Comparison of ENCODE assay signal across 8 cellular contexts in the genomic region with DNA sequence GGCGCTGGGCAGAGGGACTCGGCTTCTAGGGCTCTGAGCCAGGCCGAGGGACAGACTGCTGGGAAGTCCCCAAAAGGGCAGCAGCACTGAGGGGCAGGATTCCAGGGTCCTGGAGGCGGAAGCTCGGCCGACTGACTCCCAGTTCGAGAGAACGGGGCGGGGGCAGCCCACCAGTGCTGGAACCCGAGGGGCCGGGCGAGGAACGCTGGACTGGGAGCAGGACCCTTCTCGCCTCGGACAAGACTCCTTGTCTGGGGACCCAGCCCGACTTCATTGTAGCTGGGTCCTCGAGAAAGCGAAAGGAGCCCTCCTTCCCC. TPM values are rescaled to one million over a fixed set of nuclear protein-coding genes. Genes with fewer than 3 reads are reported as not detected.
DNase-seq lines count a peak whose midpoint lies in the region; ATAC-seq, FAIRE-seq and TF ChIP-seq lines count a peak whose summit lies in the region.

No MANE protein-coding gene starts in this region.

- no peaks in the 10 kb centered on the region for H3K27me3 Mint-ChIP-seq in memory B cell

- no peak for TF ChIP-seq POLR2A in A549 (IDR thresholded peaks at IDR 0.05; ENCODE audit: low read length)
- peak; percentile 64 for TF ChIP-seq POLR2A in GM12878 (IDR thresholded peaks at IDR 0.05; ENCODE audit: low read depth, low read length)

- 23% methylated on average over 18 of the region's 18 CpGs for WGBS in A549 (ENCODE audit: missing lambda C conversion rate)
- WGBS in GM12878 (ENCODE audit: insufficient coverage, insufficient replicate concordance, low lambda C conversion rate, missing lambda C conversion rate) = under 1% methylated on average over 18 of the region's 18 CpGs

- H3K4me2 ChIP-seq in A549 = peak overlapping the region; percentile 89
- H3K4me2 ChIP-seq in GM12878 (ENCODE audit: control insufficient read depth, insufficient read depth) = peak overlapping the region; percentile 99

- 0 out of 4 replicates have a peak, but pooled peaks cover 0 to 2% of the 10 kb centered on the region in 2 experiments for H3K36me3 ChIP-seq in GM12878 (ENCODE audit: control insufficient read depth in 2 of 2, insufficient read depth in 2 of 2, low read length in 1 of 2)

- H3K4me1 Mint-ChIP-seq in memory B cell = peaks cover 35% of the 10 kb centered on the region

- TF ChIP-seq EP300 in A549 (IDR thresholded peaks at IDR 0.05) = no peak
- no peak for TF ChIP-seq EP300 in GM12878 (IDR thresholded peaks at IDR 0.05; ENCODE audit: borderline replicate concordance in 1 of 2, control insufficient read depth in 1 of 2, low read depth in 2 of 2, low read length in 2 of 2)

- intact Hi-C loops in GM12878 (cut with micrococcal nuclease; ENCODE audit: unreplicated experiment) = no loop called here

- TF ChIP-seq CTCF in A549 (IDR thresholded peaks at IDR 0.05) = no peak
- TF ChIP-seq CTCF in HFF-Myc (IDR thresholded peaks at IDR 0.05; ENCODE audit: low read depth, low read length, missing control alignments) = no peak
- TF ChIP-seq CTCF in GM12878 (IDR thresholded peaks at IDR 0.05 in 2 of 3, conservative IDR thresholded peaks at IDR 0.05 in 1 of 3; ENCODE audit: control insufficient read depth in 2 of 3, extremely low read depth in 1 of 3, insufficient read depth in 1 of 3, low read depth in 3 of 3, low read length in 3 of 3) = no peak

- POLR2A ChIA-PET in A549 (lab: Yijun Ruan, JAX) (interaction anchor here (0.9 to 3.0 kb wide), 5 partner anchors 10 to 197 kb away, joined by 3 to 17 read pairs (median 13); partner anchors contain the start of genes INCA1, KIF1C, RNF167 and SLC25A11), GM12878 (lab: Charles Lee) (interaction anchor here (0.6 to 2.3 kb wide), 9 partner anchors 10 to 188 kb away, joined by 3 to 22 read pairs (median 5); partner anchors contain the start of genes INCA1, KIF1C, PFN1 and RNF167)

- no TSS peak for BruUV-seq in GM12878 (replicated peaks; lab: Mats Ljungman, UMichigan)

- H3K9me3 ChIP-seq in A549 (no peaks in the 10 kb centered on the region), GM12878 (replicated peaks; ENCODE audit: control insufficient read depth, insufficient read depth, low read length) (no peaks in the 10 kb centered on the region)

- H3K27ac ChIP-seq in A549 = peak overlapping the region; percentile 88 to 91
- peak overlapping the region; percentile 90 for H3K27ac ChIP-seq in GM12878 (ENCODE audit: control insufficient read depth, insufficient read depth)

- in situ Hi-C loops in GM12878 (cut with MboI) = no loop called here

- no peaks in the 10 kb centered on the region for H3K27me3 ChIP-seq in GM12878 (replicated peaks in 1 of 2; ENCODE audit: control insufficient read depth in 2 of 2, insufficient read depth in 2 of 2, low read length in 1 of 2)

- no peak for TF ChIP-seq RAD21 in A549 (conservative IDR thresholded peaks at IDR 0.05 in 1 of 2, IDR thresholded peaks at IDR 0.05 in 1 of 2)
- no peak for TF ChIP-seq RAD21 in GM12878 (IDR thresholded peaks at IDR 0.05; ENCODE audit: insufficient read depth, low read depth, low read length)

- no peak for FAIRE-seq in A549 (lab: Jason Lieb, UNC)
- no peak for FAIRE-seq in GM12878 (lab: Jason Lieb, UNC)

- no peaks in the 10 kb centered on the region for H4K20me1 ChIP-seq in GM12878 (ENCODE audit: control insufficient read depth, insufficient read depth)

- H3K4me3 Mint-ChIP-seq in memory B cell = peak overlapping the region; percentile 89

- DNase-seq in A549 (ENCODE audit: low read depth in 1 of 2, low spot score in 1 of 2) = peak in 1 of 2 experiments; percentile 32
- no peak for DNase-seq in HFF-Myc (ENCODE audit: extremely low read depth, low read depth)
- no peak for DNase-seq in GM12878 (ENCODE audit: low read depth, low spot score)
- no peak for DNase-seq in memory B cell (ENCODE audit: low spot score in 2 of 2)
- no peak for DNase-seq in NCI-H2081 treated with DMSO at 0.1 percent for 48 hours (lab: John Stamatoyannopoulos, UW)
- DNase-seq in NCI-H524 treated with DMSO at 0.1 percent for 48 hours (lab: John Stamatoyannopoulos, UW) = no peak

- H3K9ac ChIP-seq in GM12878 (ENCODE audit: control insufficient read depth, insufficient read depth, low read length) = peak overlapping the region; percentile 96

- H3K79me2 ChIP-seq in GM12878 (ENCODE audit: control insufficient read depth, insufficient read depth, low read length) = peaks cover 25% of the 10 kb centered on the region

- ATAC-seq in A549 (no peak), GM12878 (no peak), memory B cell (ENCODE audit: low read depth) (no peak), HG02973 (IDR thresholded peaks at IDR 0.05; ENCODE audit: unreplicated experiment) (no peak), GM18867 (IDR thresholded peaks at IDR 0.05; ENCODE audit: unreplicated experiment) (no peak)

- H3K4me1 ChIP-seq in A549 (peaks cover 21% of the 10 kb centered on the region), GM12878 (ENCODE audit: control insufficient read depth, insufficient read depth, low read length) (peaks cover 16% of the 10 kb centered on the region)

- CTCF ChIA-PET in A549 (lab: Yijun Ruan, JAX) = interaction anchor here (0.6 to 6.5 kb wide), 38 partner anchors 7 to 471 kb away, joined by 3 to 148 read pairs (median 6); partner anchors contain the start of genes CHRNE, ENO3, INCA1 and KIF1C
- CTCF ChIA-PET in GM12878 (lab: Yijun Ruan, JAX) = interaction anchor here (0.9 to 2.5 kb wide), 10 partner anchors 9 to 123 kb away, joined by 3 to 19 read pairs (median 5); partner anchors contain the start of gene SPAG7

- no peaks in the 10 kb centered on the region for H3K9me3 Mint-ChIP-seq in memory B cell

- H3K36me3 Mint-ChIP-seq in memory B cell = peaks cover 4% of the 10 kb centered on the region

- SMC1A ChIA-PET in GM12878 (lab: Charles Lee; ENCODE audit: uncharacterized antibody, unreplicated experiment) = interaction anchor here (0.8 to 2.8 kb wide), 7 partner anchors 9 to 78 kb away, joined by 3 to 13 read pairs (median 4); partner anchors contain the start of genes INCA1, KIF1C, RNF167 and SLC25A11

- peak overlapping the region; percentile 70 for H3K27ac Mint-ChIP-seq in memory B cell

- H3K4me3 ChIP-seq in A549 (peak overlapping the region; percentile 78), HFF-Myc (replicated peaks; ENCODE audit: low read depth, low read length) (peak overlapping the region; percentile 65), GM12878 (peak overlapping the region; percentile 74)

- H2AFZ ChIP-seq in GM12878 (ENCODE audit: control insufficient read depth, low read depth, low read length) = peak overlapping the region; percentile 90

- RAD21 ChIA-PET in GM12878 (lab: Charles Lee; ENCODE audit: unreplicated experiment) = interaction anchor here (1.2 to 3.7 kb wide), 8 partner anchors 10 to 250 kb away, joined by 3 to 15 read pairs (median 4); partner anchors contain the start of genes INCA1, KIF1C, RNF167 and SLC25A11

RNA-seq across cellular contexts. Expression of gene CAMTA2, which starts 0.2 kb away (rescaled TPM):
- polyA plus RNA-seq in A549 (2011; rRNA removed) (12.4 and 17.7 TPM in 2 replicates), A549 (2017; fragmentation: RNase III; extraction: RNeasy Plus Mini Kit Qiagen cat#74134 plus additional on column Dnase treatment) (30.1 to 33.8 TPM (median 30.3 TPM) in 3 replicates), GM12878 (2011; rRNA removed) (6.3 and 9.9 TPM in 2 replicates), GM12878 (2014; fragmentation: Illumina TruSeq; extraction: Trizol) (7.3 and 15.9 TPM in 2 replicates), GM12878 (2014; fragmentation: Nextera tagmentation; extraction: Ambion mirVana) (1 to 10 TPM in 1 of 2 experiments, under 1 TPM in 1; 0.42 to 1.7 TPM), GM12878 (2014; rRNA removed) (24.7 and 26.8 TPM in 2 replicates), GM12878 (2016; fragmentation: Nextera tagmentation; extraction: Ambion mirVana) (10 to 100 TPM; 12.5 to 13.1 TPM)
- polyA plus RNA-seq in A549 (2012; cell fraction: cytosol; rRNA removed) = 25.8 and 28.1 TPM in 2 replicates
- 133 and 137 TPM in 2 replicates for polyA plus RNA-seq in A549 (2012; cell fraction: nucleus; rRNA removed)
- 14.2 and 16.1 TPM in 2 replicates for polyA minus RNA-seq in A549 (2011; rRNA and poly(A)+ RNA removed)
- total RNA-seq in GM12878 (2013; cell fraction: nucleolus; rRNA removed) = 39.5 and 57.2 TPM in 2 replicates
- total RNA-seq in GM12878 (2014; rRNA removed) (3.2 and 4.1 TPM in 2 replicates), GM12878 (2014; rRNA removed; fragmentation: Illumina TruSeq; extraction: Trizol) (4.6 and 5.7 TPM in 2 replicates), GM12878 (2021) (27.7 and 29.3 TPM in 2 replicates)
- 8.1 TPM for polyA plus RNA-seq in GM12878 (2011; ENCODE audit: low read depth)
- polyA plus RNA-seq in GM12878 (2011; cell fraction: cytosol; rRNA removed) = 8.6 and 10.8 TPM in 2 replicates
- polyA plus RNA-seq in GM12878 (2011; cell fraction: nucleus; rRNA removed) = 61.7 and 76.8 TPM in 2 replicates
- polyA plus RNA-seq in GM12878 (2012) = 23.9 and 26.3 TPM in 2 replicates
- polyA minus RNA-seq in GM12878 (2011; rRNA and poly(A)+ RNA removed) = 8.4 and 18.2 TPM in 2 replicates
- polyA minus RNA-seq in GM12878 (2011; cell fraction: cytosol; rRNA and poly(A)+ RNA removed) = 12.9 and 22.2 TPM in 2 replicates
- polyA minus RNA-seq in GM12878 (2011; cell fraction: nucleus; rRNA and poly(A)+ RNA removed) = 12.0 and 16.1 TPM in 2 replicates

RNA-seq across cellular contexts. Expression of gene INCA1, which starts 9.6 kb away (rescaled TPM):
- polyA plus RNA-seq in A549 (2011; rRNA removed) (0.66 and 0.86 TPM in 2 replicates), A549 (2017; fragmentation: RNase III; extraction: RNeasy Plus Mini Kit Qiagen cat#74134 plus additional on column Dnase treatment) (1.1 to 1.3 TPM (median 1.1 TPM) in 3 replicates), GM12878 (2011; rRNA removed) (0.29 and 0.36 TPM in 2 replicates), GM12878 (2014; fragmentation: Illumina TruSeq; extraction: Trizol) (0.19 and 0.49 TPM in 2 replicates), GM12878 (2014; fragmentation: Nextera tagmentation; extraction: Ambion mirVana) (under 1 TPM; 0.61 to 0.64 TPM), GM12878 (2014; rRNA removed) (0.15 and 0.77 TPM in 2 replicates), GM12878 (2016; fragmentation: Nextera tagmentation; extraction: Ambion mirVana) (1 to 10 TPM in 1 of 2 experiments, under 1 TPM in 1; 0.99 to 1.8 TPM)
- 0.75 and 1.3 TPM in 2 replicates for polyA plus RNA-seq in A549 (2012; cell fraction: cytosol; rRNA removed)
- 1.7 and 2.0 TPM in 2 replicates for polyA plus RNA-seq in A549 (2012; cell fraction: nucleus; rRNA removed)
- 0.58 and 1.6 TPM in 2 replicates for polyA minus RNA-seq in A549 (2011; rRNA and poly(A)+ RNA removed)
- total RNA-seq in GM12878 (2013; cell fraction: nucleolus; rRNA removed) = not detected in 2 replicates
- total RNA-seq in GM12878 (2014; rRNA removed) (0.16 and 0.28 TPM in 2 replicates), GM12878 (2014; rRNA removed; fragmentation: Illumina TruSeq; extraction: Trizol) (0.18 and 0.27 TPM in 2 replicates), GM12878 (2021) (0.21 and 0.29 TPM in 2 replicates)
- polyA plus RNA-seq in GM12878 (2011; ENCODE audit: low read depth) = 0.83 TPM
- polyA plus RNA-seq in GM12878 (2011; cell fraction: cytosol; rRNA removed) = 0.40 and 0.48 TPM in 2 replicates
- polyA plus RNA-seq in GM12878 (2011; cell fraction: nucleus; rRNA removed) = 2.4 and 3.7 TPM in 2 replicates
- 0.70 and 0.79 TPM in 2 replicates for polyA plus RNA-seq in GM12878 (2012)
- polyA minus RNA-seq in GM12878 (2011; rRNA and poly(A)+ RNA removed) = not detected in 2 replicates
- not detected in 2 replicates for polyA minus RNA-seq in GM12878 (2011; cell fraction: cytosol; rRNA and poly(A)+ RNA removed)
- 0.36 TPM in 1 of 2 replicates, not detected in the other for polyA minus RNA-seq in GM12878 (2011; cell fraction: nucleus; rRNA and poly(A)+ RNA removed)

RNA-seq across cellular contexts. Expression of gene KIF1C, which starts 10.0 kb away (rescaled TPM):
- polyA plus RNA-seq in A549 (2011; rRNA removed) (42.0 and 48.4 TPM in 2 replicates), A549 (2017; fragmentation: RNase III; extraction: RNeasy Plus Mini Kit Qiagen cat#74134 plus additional on column Dnase treatment) (74.0 to 77.4 TPM (median 76.5 TPM) in 3 replicates), GM12878 (2011; rRNA removed) (30.2 and 33.8 TPM in 2 replicates), GM12878 (2014; fragmentation: Illumina TruSeq; extraction: Trizol) (10.3 and 21.2 TPM in 2 replicates), GM12878 (2014; fragmentation: Nextera tagmentation; extraction: Ambion mirVana) (1 to 10 TPM; 1.4 to 1.5 TPM), GM12878 (2014; rRNA removed) (25.2 and 26.5 TPM in 2 replicates), GM12878 (2016; fragmentation: Nextera tagmentation; extraction: Ambion mirVana) (10 to 100 TPM in 1 of 2 experiments, 1 to 10 TPM in 1; 3.9 to 18.9 TPM)
- 37.4 and 38.1 TPM in 2 replicates for polyA plus RNA-seq in A549 (2012; cell fraction: cytosol; rRNA removed)
- 33.1 and 36.2 TPM in 2 replicates for polyA plus RNA-seq in A549 (2012; cell fraction: nucleus; rRNA removed)
- polyA minus RNA-seq in A549 (2011; rRNA and poly(A)+ RNA removed) = 64.5 and 68.4 TPM in 2 replicates
- total RNA-seq in GM12878 (2013; cell fraction: nucleolus; rRNA removed) = 25.2 and 34.3 TPM in 2 replicates
- total RNA-seq in GM12878 (2014; rRNA removed) (24.3 and 25.8 TPM in 2 replicates), GM12878 (2014; rRNA removed; fragmentation: Illumina TruSeq; extraction: Trizol) (20.9 and 25.6 TPM in 2 replicates), GM12878 (2021) (61.1 and 65.9 TPM in 2 replicates)
- polyA plus RNA-seq in GM12878 (2011; ENCODE audit: low read depth) = 5.6 TPM
- 19.2 and 24.9 TPM in 2 replicates for polyA plus RNA-seq in GM12878 (2011; cell fraction: cytosol; rRNA removed)
- 29.5 and 36.6 TPM in 2 replicates for polyA plus RNA-seq in GM12878 (2011; cell fraction: nucleus; rRNA removed)
- 16.9 and 20.1 TPM in 2 replicates for polyA plus RNA-seq in GM12878 (2012)
- 30.9 and 40.5 TPM in 2 replicates for polyA minus RNA-seq in GM12878 (2011; rRNA and poly(A)+ RNA removed)
- 11.5 and 20.6 TPM in 2 replicates for polyA minus RNA-seq in GM12878 (2011; cell fraction: cytosol; rRNA and poly(A)+ RNA removed)
- polyA minus RNA-seq in GM12878 (2011; cell fraction: nucleus; rRNA and poly(A)+ RNA removed) = 7.3 and 14.9 TPM in 2 replicates

RNA-seq across cellular contexts. Expression of gene SPAG7, which starts 20.1 kb away (rescaled TPM):
- 72.6 and 94.9 TPM in 2 replicates for polyA plus RNA-seq in A549 (2011; rRNA removed)
- 83.2 and 107 TPM in 2 replicates for polyA plus RNA-seq in A549 (2012; cell fraction: cytosol; rRNA removed)
- polyA plus RNA-seq in A549 (2012; cell fraction: nucleus; rRNA removed) = 65.1 and 68.1 TPM in 2 replicates
- polyA plus RNA-seq in A549 (2017; fragmentation: RNase III; extraction: RNeasy Plus Mini Kit Qiagen cat#74134 plus additional on column Dnase treatment) = 101 to 102 TPM (median 102 TPM) in 3 replicates
- 32.7 and 36.0 TPM in 2 replicates for polyA minus RNA-seq in A549 (2011; rRNA and poly(A)+ RNA removed)
- 17.1 and 23.0 TPM in 2 replicates for total RNA-seq in GM12878 (2013; cell fraction: nucleolus; rRNA removed)
- 76.5 and 80.2 TPM in 2 replicates for total RNA-seq in GM12878 (2014; rRNA removed)
- total RNA-seq in GM12878 (2014; rRNA removed; fragmentation: Illumina TruSeq; extraction: Trizol) = 94.4 and 99.2 TPM in 2 replicates
- total RNA-seq in GM12878 (2021) = 76.5 and 77.5 TPM in 2 replicates
- 40.1 TPM for polyA plus RNA-seq in GM12878 (2011; ENCODE audit: low read depth)
- polyA plus RNA-seq in GM12878 (2011; rRNA removed) = 73.8 and 78.2 TPM in 2 replicates
- 76.4 and 89.7 TPM in 2 replicates for polyA plus RNA-seq in GM12878 (2011; cell fraction: cytosol; rRNA removed)
- 59.5 and 64.5 TPM in 2 replicates for polyA plus RNA-seq in GM12878 (2011; cell fraction: nucleus; rRNA removed)
- polyA plus RNA-seq in GM12878 (2012) = 76.8 and 88.6 TPM in 2 replicates
- polyA plus RNA-seq in GM12878 (2014; fragmentation: Illumina TruSeq; extraction: Trizol) = 46.5 and 107 TPM in 2 replicates
- 10 to 100 TPM in 1 of 2 experiments, 1 to 10 TPM in 1; 7.9 to 31.7 TPM for polyA plus RNA-seq in GM12878 (2014; fragmentation: Nextera tagmentation; extraction: Ambion mirVana)
- polyA plus RNA-seq in GM12878 (2014; rRNA removed) = 96.3 and 105 TPM in 2 replicates
- 100 to 1,000 TPM; 133 to 146 TPM for polyA plus RNA-seq in GM12878 (2016; fragmentation: Nextera tagmentation; extraction: Ambion mirVana)
- polyA minus RNA-seq in GM12878 (2011; rRNA and poly(A)+ RNA removed) = 28.7 and 39.6 TPM in 2 replicates
- polyA minus RNA-seq in GM12878 (2011; cell fraction: cytosol; rRNA and poly(A)+ RNA removed) = 12.8 and 16.7 TPM in 2 replicates
- 9.8 and 14.5 TPM in 2 replicates for polyA minus RNA-seq in GM12878 (2011; cell fraction: nucleus; rRNA and poly(A)+ RNA removed)

RNA-seq across cellular contexts. Expression of gene ENO3, which starts 36.8 kb away (rescaled TPM):
- 52.5 and 53.5 TPM in 2 replicates for polyA plus RNA-seq in A549 (2011; rRNA removed)
- 56.8 and 60.6 TPM in 2 replicates for polyA plus RNA-seq in A549 (2012; cell fraction: cytosol; rRNA removed)
- 195 and 252 TPM in 2 replicates for polyA plus RNA-seq in A549 (2012; cell fraction: nucleus; rRNA removed)
- 79.0 to 109 TPM (median 102 TPM) in 3 replicates for polyA plus RNA-seq in A549 (2017; fragmentation: RNase III; extraction: RNeasy Plus Mini Kit Qiagen cat#74134 plus additional on column Dnase treatment)
- polyA minus RNA-seq in A549 (2011; rRNA and poly(A)+ RNA removed) = 35.8 and 39.2 TPM in 2 replicates
- total RNA-seq in GM12878 (2013; cell fraction: nucleolus; rRNA removed) = 24.4 and 27.3 TPM in 2 replicates
- 10.4 and 11.1 TPM in 2 replicates for total RNA-seq in GM12878 (2014; rRNA removed)
- 9.7 and 10.4 TPM in 2 replicates for total RNA-seq in GM12878 (2014; rRNA removed; fragmentation: Illumina TruSeq; extraction: Trizol)
- 24.4 and 28.4 TPM in 2 replicates for total RNA-seq in GM12878 (2021)
- 43.3 TPM for polyA plus RNA-seq in GM12878 (2011; ENCODE audit: low read depth)
- 19.8 and 25.6 TPM in 2 replicates for polyA plus RNA-seq in GM12878 (2011; rRNA removed)
- 24.3 and 32.1 TPM in 2 replicates for polyA plus RNA-seq in GM12878 (2011; cell fraction: cytosol; rRNA removed)
- polyA plus RNA-seq in GM12878 (2011; cell fraction: nucleus; rRNA removed) = 316 and 330 TPM in 2 replicates
- polyA plus RNA-seq in GM12878 (2012) = 39.6 and 43.1 TPM in 2 replicates
- 9.0 and 15.2 TPM in 2 replicates for polyA plus RNA-seq in GM12878 (2014; fragmentation: Illumina TruSeq; extraction: Trizol)
- 10 to 100 TPM in 1 of 2 experiments, 1 to 10 TPM in 1; 6.8 to 14.5 TPM for polyA plus RNA-seq in GM12878 (2014; fragmentation: Nextera tagmentation; extraction: Ambion mirVana)
- 26.3 and 31.5 TPM in 2 replicates for polyA plus RNA-seq in GM12878 (2014; rRNA removed)
- 10 to 100 TPM; 18.8 to 19.7 TPM for polyA plus RNA-seq in GM12878 (2016; fragmentation: Nextera tagmentation; extraction: Ambion mirVana)
- polyA minus RNA-seq in GM12878 (2011; rRNA and poly(A)+ RNA removed) = 8.6 and 14.5 TPM in 2 replicates
- polyA minus RNA-seq in GM12878 (2011; cell fraction: cytosol; rRNA and poly(A)+ RNA removed) = 7.9 and 9.0 TPM in 2 replicates
- polyA minus RNA-seq in GM12878 (2011; cell fraction: nucleus; rRNA and poly(A)+ RNA removed) = 23.0 and 30.4 TPM in 2 replicates

Comparison
In these comparisons a context has a peak if more than half of its experiments do, and no peak if none do; other contexts are left out.
1. Of the 24 proteins assayed by ChIP-seq in both GM12878 and A549: peak only in GM12878: MAX, POLR2A and POLR2AphosphoS2; only in A549: none; in both: none; in neither: 21.